ENCODE assay signal across 1 cellular context in the genomic region with DNA sequence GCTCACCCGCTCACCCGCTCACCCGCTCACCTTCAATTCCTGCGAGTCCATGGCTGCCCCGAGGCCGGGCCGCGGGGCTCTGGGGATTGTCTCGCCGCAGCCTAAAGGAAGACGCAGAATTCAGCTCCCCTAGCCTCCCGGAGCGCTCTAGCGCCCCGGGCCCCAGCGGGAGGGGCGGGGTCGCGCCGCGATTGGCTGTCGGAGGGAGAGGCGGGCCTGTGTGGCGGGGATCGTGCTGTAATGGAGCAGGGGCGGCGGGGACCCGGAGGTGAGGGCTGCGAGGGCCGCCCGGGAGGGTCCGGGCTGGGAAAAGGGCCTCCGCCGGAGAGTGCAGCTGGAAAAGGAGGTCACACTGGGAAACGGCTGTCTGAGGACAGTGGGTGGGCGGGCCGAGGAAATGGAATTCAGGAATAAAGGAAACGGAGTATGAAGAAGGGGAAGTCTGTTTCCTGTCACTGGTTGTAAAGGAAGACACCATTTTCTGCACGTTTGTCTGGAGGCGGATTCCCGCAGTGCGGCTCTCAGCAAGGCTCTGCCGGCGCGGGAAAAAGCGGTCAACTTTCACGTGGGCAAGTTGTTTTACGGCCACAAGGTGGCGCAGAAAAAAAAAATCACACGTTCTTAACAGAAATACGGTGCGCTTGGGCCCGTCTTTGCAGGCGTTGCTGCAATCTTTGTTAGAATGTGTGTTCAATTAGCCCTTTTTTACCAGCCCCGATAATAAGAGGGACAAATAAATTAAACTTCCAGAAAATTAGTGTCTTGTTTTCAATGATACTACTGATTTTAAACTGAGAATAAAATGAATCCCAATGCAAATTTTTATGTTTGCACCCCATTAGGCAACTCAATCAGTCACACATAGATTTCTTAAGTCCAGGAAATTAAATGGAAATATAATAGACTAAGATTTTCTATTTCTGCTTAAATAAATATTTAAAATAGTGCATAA.
A peak's percentile ranks its signal among the peaks of the same experiment; 100 is the strongest.
TF ChIP-seq lines count a peak whose summit lies in the region.

A gene (minus strand): TSS at position 122 of the 952 bp plus-strand sequence. CDS start 71 bp downstream, at position 51.

TF ChIP-seq in K562, 482 proteins besides CTCF, POLR2A, EP300 and RAD21 (continued from another document and continues in another):
- TF ChIP-seq, protein P1, sequence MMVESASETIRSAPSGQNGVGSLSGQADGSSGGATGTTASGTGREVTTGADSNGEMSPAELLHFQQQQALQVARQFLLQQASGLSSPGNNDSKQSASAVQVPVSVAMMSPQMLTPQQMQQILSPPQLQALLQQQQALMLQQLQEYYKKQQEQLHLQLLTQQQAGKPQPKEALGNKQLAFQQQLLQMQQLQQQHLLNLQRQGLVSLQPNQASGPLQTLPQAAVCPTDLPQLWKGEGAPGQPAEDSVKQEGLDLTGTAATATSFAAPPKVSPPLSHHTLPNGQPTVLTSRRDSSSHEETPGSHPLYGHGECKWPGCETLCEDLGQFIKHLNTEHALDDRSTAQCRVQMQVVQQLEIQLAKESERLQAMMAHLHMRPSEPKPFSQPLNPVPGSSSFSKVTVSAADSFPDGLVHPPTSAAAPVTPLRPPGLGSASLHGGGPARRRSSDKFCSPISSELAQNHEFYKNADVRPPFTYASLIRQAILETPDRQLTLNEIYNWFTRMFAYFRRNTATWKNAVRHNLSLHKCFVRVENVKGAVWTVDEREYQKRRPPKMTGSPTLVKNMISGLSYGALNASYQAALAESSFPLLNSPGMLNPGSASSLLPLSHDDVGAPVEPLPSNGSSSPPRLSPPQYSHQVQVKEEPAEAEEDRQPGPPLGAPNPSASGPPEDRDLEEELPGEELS (CRISPR knock-in tag; IDR thresholded peaks at IDR 0.05; ENCODE audit: borderline replicate concordance) = peak; percentile 54; the same call in 1 of the 2 replicates
- peak; percentile 80 for TF ChIP-seq HDAC2 (IDR thresholded peaks at IDR 0.05)
- TF ChIP-seq ZNF347 (CRISPR knock-in tag; IDR thresholded peaks at IDR 0.05; ENCODE audit: low read depth) = no peak
- peak; percentile 85; the same call in 1 of the 2 replicates for TF ChIP-seq EGR1 (conservative IDR thresholded peaks at IDR 0.05)
- TF ChIP-seq TAF7 (tag; IDR thresholded peaks at IDR 0.05) = no peak; the same call in 1 of the 2 replicates
- TF ChIP-seq, protein P2, sequence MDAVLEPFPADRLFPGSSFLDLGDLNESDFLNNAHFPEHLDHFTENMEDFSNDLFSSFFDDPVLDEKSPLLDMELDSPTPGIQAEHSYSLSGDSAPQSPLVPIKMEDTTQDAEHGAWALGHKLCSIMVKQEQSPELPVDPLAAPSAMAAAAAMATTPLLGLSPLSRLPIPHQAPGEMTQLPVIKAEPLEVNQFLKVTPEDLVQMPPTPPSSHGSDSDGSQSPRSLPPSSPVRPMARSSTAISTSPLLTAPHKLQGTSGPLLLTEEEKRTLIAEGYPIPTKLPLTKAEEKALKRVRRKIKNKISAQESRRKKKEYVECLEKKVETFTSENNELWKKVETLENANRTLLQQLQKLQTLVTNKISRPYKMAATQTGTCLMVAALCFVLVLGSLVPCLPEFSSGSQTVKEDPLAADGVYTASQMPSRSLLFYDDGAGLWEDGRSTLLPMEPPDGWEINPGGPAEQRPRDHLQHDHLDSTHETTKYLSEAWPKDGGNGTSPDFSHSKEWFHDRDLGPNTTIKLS (IDR thresholded peaks at IDR 0.05; ENCODE audit: borderline replicate concordance, low read depth) = peak; percentile 81
- no peak for TF ChIP-seq ZNF766 (CRISPR knock-in tag; conservative IDR thresholded peaks at IDR 0.05)
- TF ChIP-seq NONO (IDR thresholded peaks at IDR 0.05; ENCODE audit: low read depth in 2 of 2, low read length in 1 of 2) = peak in 1 of 2 experiments; percentile 6; a peak in 1 of 4 replicates
- 0 out of 2 replicates have a peak, but pooled peaks have one; percentile 26 for TF ChIP-seq ZBTB1 (CRISPR knock-in tag; IDR thresholded peaks at IDR 0.05; ENCODE audit: borderline replicate concordance, low read depth)
- peak; percentile 36 for TF ChIP-seq RBM22 (IDR thresholded peaks at IDR 0.05; ENCODE audit: low read depth, low read length, poor library complexity, severe bottlenecking)
- 0 out of 2 replicates have a peak, but pooled peaks have one; percentile 1 for TF ChIP-seq MAFK (IDR thresholded peaks at IDR 0.05; ENCODE audit: low read length)
- TF ChIP-seq TCF3 (CRISPR knock-in tag; IDR thresholded peaks at IDR 0.05) = peak; percentile 31; the same call in 1 of the 2 replicates
- TF ChIP-seq KAT7 (CRISPR knock-in tag; IDR thresholded peaks at IDR 0.05; ENCODE audit: borderline replicate concordance) = peak; percentile 95; the same call in 1 of the 2 replicates
- TF ChIP-seq, protein P3, sequence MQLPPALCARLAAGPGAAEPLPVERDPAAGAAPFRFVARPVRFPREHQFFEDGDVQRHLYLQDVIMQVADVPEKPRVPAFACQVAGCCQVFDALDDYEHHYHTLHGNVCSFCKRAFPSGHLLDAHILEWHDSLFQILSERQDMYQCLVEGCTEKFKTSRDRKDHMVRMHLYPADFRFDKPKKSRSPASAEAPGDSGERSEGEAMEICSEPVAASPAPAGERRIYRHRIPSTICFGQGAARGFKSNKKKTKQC (CRISPR knock-in tag; IDR thresholded peaks at IDR 0.05) = peak; percentile 83
- TF ChIP-seq, protein P4, sequence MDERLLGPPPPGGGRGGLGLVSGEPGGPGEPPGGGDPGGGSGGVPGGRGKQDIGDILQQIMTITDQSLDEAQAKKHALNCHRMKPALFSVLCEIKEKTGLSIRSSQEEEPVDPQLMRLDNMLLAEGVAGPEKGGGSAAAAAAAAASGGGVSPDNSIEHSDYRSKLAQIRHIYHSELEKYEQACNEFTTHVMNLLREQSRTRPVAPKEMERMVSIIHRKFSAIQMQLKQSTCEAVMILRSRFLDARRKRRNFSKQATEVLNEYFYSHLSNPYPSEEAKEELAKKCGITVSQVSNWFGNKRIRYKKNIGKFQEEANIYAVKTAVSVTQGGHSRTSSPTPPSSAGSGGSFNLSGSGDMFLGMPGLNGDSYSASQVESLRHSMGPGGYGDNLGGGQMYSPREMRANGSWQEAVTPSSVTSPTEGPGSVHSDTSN (CRISPR knock-in tag; IDR thresholded peaks at IDR 0.05; ENCODE audit: low read depth) = no peak
- TF ChIP-seq, protein P4 (tag; conservative IDR thresholded peaks at IDR 0.05; ENCODE audit: low read depth) = no peak
- TF ChIP-seq ZNF174 (CRISPR knock-in tag; IDR thresholded peaks at IDR 0.05) = no peak
- no peak for TF ChIP-seq SNIP1 (IDR thresholded peaks at IDR 0.05; ENCODE audit: low read depth)
- TF ChIP-seq SMAD1 (IDR thresholded peaks at IDR 0.05; ENCODE audit: low read depth, low read length, partially characterized antibody) = peak; percentile 51
- TF ChIP-seq MCM5 (IDR thresholded peaks at IDR 0.05; ENCODE audit: low read depth) = no peak
- TF ChIP-seq, protein P5, sequence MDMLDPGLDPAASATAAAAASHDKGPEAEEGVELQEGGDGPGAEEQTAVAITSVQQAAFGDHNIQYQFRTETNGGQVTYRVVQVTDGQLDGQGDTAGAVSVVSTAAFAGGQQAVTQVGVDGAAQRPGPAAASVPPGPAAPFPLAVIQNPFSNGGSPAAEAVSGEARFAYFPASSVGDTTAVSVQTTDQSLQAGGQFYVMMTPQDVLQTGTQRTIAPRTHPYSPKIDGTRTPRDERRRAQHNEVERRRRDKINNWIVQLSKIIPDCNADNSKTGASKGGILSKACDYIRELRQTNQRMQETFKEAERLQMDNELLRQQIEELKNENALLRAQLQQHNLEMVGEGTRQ (CRISPR knock-in tag; IDR thresholded peaks at IDR 0.05) = peak; percentile 64
- 0 out of 2 replicates have a peak, but pooled peaks have one; percentile 52 for TF ChIP-seq KLF1 (tag; IDR thresholded peaks at IDR 0.05)
- peak; percentile 46; the same call in 1 of the 2 replicates for TF ChIP-seq MBD2 (IDR thresholded peaks at IDR 0.05; ENCODE audit: borderline replicate concordance, low read depth)
- TF ChIP-seq, protein P6, sequence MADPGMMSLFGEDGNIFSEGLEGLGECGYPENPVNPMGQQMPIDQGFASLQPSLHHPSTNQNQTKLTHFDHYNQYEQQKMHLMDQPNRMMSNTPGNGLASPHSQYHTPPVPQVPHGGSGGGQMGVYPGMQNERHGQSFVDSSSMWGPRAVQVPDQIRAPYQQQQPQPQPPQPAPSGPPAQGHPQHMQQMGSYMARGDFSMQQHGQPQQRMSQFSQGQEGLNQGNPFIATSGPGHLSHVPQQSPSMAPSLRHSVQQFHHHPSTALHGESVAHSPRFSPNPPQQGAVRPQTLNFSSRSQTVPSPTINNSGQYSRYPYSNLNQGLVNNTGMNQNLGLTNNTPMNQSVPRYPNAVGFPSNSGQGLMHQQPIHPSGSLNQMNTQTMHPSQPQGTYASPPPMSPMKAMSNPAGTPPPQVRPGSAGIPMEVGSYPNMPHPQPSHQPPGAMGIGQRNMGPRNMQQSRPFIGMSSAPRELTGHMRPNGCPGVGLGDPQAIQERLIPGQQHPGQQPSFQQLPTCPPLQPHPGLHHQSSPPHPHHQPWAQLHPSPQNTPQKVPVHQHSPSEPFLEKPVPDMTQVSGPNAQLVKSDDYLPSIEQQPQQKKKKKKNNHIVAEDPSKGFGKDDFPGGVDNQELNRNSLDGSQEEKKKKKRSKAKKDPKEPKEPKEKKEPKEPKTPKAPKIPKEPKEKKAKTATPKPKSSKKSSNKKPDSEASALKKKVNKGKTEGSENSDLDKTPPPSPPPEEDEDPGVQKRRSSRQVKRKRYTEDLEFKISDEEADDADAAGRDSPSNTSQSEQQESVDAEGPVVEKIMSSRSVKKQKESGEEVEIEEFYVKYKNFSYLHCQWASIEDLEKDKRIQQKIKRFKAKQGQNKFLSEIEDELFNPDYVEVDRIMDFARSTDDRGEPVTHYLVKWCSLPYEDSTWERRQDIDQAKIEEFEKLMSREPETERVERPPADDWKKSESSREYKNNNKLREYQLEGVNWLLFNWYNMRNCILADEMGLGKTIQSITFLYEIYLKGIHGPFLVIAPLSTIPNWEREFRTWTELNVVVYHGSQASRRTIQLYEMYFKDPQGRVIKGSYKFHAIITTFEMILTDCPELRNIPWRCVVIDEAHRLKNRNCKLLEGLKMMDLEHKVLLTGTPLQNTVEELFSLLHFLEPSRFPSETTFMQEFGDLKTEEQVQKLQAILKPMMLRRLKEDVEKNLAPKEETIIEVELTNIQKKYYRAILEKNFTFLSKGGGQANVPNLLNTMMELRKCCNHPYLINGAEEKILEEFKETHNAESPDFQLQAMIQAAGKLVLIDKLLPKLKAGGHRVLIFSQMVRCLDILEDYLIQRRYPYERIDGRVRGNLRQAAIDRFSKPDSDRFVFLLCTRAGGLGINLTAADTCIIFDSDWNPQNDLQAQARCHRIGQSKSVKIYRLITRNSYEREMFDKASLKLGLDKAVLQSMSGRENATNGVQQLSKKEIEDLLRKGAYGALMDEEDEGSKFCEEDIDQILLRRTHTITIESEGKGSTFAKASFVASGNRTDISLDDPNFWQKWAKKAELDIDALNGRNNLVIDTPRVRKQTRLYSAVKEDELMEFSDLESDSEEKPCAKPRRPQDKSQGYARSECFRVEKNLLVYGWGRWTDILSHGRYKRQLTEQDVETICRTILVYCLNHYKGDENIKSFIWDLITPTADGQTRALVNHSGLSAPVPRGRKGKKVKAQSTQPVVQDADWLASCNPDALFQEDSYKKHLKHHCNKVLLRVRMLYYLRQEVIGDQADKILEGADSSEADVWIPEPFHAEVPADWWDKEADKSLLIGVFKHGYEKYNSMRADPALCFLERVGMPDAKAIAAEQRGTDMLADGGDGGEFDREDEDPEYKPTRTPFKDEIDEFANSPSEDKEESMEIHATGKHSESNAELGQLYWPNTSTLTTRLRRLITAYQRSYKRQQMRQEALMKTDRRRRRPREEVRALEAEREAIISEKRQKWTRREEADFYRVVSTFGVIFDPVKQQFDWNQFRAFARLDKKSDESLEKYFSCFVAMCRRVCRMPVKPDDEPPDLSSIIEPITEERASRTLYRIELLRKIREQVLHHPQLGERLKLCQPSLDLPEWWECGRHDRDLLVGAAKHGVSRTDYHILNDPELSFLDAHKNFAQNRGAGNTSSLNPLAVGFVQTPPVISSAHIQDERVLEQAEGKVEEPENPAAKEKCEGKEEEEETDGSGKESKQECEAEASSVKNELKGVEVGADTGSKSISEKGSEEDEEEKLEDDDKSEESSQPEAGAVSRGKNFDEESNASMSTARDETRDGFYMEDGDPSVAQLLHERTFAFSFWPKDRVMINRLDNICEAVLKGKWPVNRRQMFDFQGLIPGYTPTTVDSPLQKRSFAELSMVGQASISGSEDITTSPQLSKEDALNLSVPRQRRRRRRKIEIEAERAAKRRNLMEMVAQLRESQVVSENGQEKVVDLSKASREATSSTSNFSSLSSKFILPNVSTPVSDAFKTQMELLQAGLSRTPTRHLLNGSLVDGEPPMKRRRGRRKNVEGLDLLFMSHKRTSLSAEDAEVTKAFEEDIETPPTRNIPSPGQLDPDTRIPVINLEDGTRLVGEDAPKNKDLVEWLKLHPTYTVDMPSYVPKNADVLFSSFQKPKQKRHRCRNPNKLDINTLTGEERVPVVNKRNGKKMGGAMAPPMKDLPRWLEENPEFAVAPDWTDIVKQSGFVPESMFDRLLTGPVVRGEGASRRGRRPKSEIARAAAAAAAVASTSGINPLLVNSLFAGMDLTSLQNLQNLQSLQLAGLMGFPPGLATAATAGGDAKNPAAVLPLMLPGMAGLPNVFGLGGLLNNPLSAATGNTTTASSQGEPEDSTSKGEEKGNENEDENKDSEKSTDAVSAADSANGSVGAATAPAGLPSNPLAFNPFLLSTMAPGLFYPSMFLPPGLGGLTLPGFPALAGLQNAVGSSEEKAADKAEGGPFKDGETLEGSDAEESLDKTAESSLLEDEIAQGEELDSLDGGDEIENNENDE (IDR thresholded peaks at IDR 0.05; ENCODE audit: low read depth, low read length) = no peak
- TF ChIP-seq, protein P7, sequence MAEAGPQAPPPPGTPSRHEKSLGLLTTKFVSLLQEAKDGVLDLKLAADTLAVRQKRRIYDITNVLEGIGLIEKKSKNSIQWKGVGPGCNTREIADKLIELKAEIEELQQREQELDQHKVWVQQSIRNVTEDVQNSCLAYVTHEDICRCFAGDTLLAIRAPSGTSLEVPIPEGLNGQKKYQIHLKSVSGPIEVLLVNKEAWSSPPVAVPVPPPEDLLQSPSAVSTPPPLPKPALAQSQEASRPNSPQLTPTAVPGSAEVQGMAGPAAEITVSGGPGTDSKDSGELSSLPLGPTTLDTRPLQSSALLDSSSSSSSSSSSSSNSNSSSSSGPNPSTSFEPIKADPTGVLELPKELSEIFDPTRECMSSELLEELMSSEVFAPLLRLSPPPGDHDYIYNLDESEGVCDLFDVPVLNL (CRISPR knock-in tag; IDR thresholded peaks at IDR 0.05; ENCODE audit: low read depth) = peak; percentile 93
- TF ChIP-seq ZNF354B (CRISPR knock-in tag; IDR thresholded peaks at IDR 0.05) = no peak
- TF ChIP-seq GTF2A2 (tag; IDR thresholded peaks at IDR 0.05) = no peak
- no peak for TF ChIP-seq BRF1 (IDR thresholded peaks at IDR 0.05; ENCODE audit: borderline replicate concordance, extremely low read depth, insufficient read length)
- no peak for TF ChIP-seq ZFPM2 (CRISPR knock-in tag; IDR thresholded peaks at IDR 0.05)
